ENCODE assay signal across 8 cellular contexts in the genomic region with DNA sequence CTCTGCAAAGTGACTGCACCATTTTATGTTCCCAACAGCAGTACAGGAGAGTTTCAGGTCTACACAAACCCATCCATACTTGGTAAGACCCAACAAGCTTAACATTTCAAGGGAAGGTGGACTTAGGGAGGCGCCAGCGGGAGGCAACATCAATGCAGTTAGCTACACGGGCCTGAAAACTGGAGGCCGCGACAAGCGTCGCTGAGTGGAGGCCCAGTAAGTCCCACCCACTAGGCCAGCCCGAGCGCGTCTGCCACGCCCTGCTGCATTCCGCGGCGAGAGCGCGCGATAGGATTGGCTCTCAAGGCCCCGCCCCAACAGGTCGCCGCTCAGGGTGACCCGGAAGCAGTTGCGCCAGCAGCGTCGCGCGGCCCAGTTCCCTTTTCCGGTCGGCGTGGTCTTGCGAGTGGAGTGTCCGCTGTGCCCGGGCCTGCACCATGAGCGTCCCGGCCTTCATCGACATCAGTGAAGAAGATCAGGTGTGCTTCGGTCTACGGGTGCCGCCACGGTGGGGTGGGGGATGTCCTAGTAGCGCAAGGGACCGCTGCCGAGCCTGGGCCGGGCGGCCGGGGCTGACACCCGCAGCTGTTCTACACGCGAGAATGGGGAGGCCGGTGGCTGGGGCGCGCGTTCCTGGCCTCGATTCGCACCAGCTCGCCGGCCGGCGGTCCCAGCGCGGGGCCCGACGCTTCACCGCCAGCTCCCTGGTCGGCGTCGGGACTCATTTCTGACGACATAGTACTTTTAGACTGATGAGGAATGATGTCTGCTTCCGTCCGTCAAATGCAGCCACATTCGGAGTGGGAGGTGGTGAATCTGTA. TPM values are rescaled to one million over a fixed set of nuclear protein-coding genes. Genes with fewer than 3 reads are reported as not detected.
DNase-seq lines count a peak whose midpoint lies in the region; ATAC-seq and TF ChIP-seq lines count a peak whose summit lies in the region.

A gene (plus strand): TSS at position 381 of the 821 bp plus-strand sequence. CDS start 57 bp downstream, at position 438.

- peak within 1 kb of the TSS; percentile 95 for H3K27ac ChIP-seq in cardiac muscle cell
- H3K27ac ChIP-seq in trophoblast cell (ENCODE audit: low read depth, low read length) = peak within 1 kb of the TSS; percentile 62
- peak within 1 kb of the TSS; percentile 88 to 94 (median 92) for H3K27ac ChIP-seq in transverse colon

- H2AK5ac ChIP-seq in trophoblast cell (ENCODE audit: low read length) = peak within 1 kb of the TSS; percentile 18

- H3K4me1 ChIP-seq in cardiac muscle cell (ENCODE audit: low read depth) (peaks cover 6% of the 10 kb centered on the region), trophoblast cell (ENCODE audit: control insufficient read depth in 1 of 2, insufficient read depth in 2 of 2, low read length in 2 of 2) (peaks cover 0 to 2% of the 10 kb centered on the region in 2 experiments), transverse colon (peaks cover 0 to 23% (median 11%) of the 10 kb centered on the region in 4 donors)

- H3K4me3 ChIP-seq in GM12865 (ENCODE audit: low read depth, low read length) (peak within 1 kb of the TSS; percentile 83), cardiac muscle cell (peak within 1 kb of the TSS; percentile 84), trophoblast cell (ENCODE audit: low read depth, low read length) (peak within 1 kb of the TSS; percentile 99), transverse colon (peak within 1 kb of the TSS; percentile 62 to 96 (median 88))

- DNase-seq in GM12865 (ENCODE audit: low read depth) (peak; percentile 99), NCI-H1417 treated with DMSO at 0.1 percent for 48 hours (lab: John Stamatoyannopoulos, UW) (peak; percentile 63), SW480 (ENCODE audit: low spot score) (peak; percentile 97), cardiac muscle cell (ENCODE audit: low read depth in 1 of 2, low spot score in 1 of 2) (peak; percentile 97 to 98), trophoblast cell (peak; percentile 93 to 97), transverse colon (peak; percentile 97)
- peak; percentile 95 for DNase-seq in activated naive CD8-positive, alpha-beta T cell treated with anti-CD3 and anti-CD28 coated beads, Interleukin-2, amount 50 U/mL, for 24 hours

- H3K14ac ChIP-seq in trophoblast cell (ENCODE audit: low read length) = peak within 1 kb of the TSS; percentile 90

- H3K36me3 Mint-ChIP-seq in activated naive CD8-positive, alpha-beta T cell treated with anti-CD3 and anti-CD28 coated beads, Interleukin-2, amount 50 U/mL, for 24 hours (ENCODE audit: low read depth) = peaks cover 39% of the 10 kb centered on the region

- peak; percentile 82 for TF ChIP-seq POLR2A in transverse colon (IDR thresholded peaks at IDR 0.05)

- H3K27me3 ChIP-seq in cardiac muscle cell (no peaks in the 10 kb centered on the region), trophoblast cell (ENCODE audit: insufficient read depth, low read length) (no peaks in the 10 kb centered on the region), transverse colon (no peaks in the 10 kb centered on the region)

- H3K79me2 ChIP-seq in trophoblast cell (ENCODE audit: control insufficient read depth, insufficient read depth, low read length, poor library complexity) = peaks cover 13% of the 10 kb centered on the region

- H3K4me1 Mint-ChIP-seq in activated naive CD8-positive, alpha-beta T cell treated with anti-CD3 and anti-CD28 coated beads, Interleukin-2, amount 50 U/mL, for 24 hours = peaks cover 42% of the 10 kb centered on the region

- peak within 1 kb of the TSS; percentile 61 for H2BK120ac ChIP-seq in trophoblast cell (ENCODE audit: insufficient read depth, low read length, poor library complexity)

- H3K27me3 Mint-ChIP-seq in activated naive CD8-positive, alpha-beta T cell treated with anti-CD3 and anti-CD28 coated beads, Interleukin-2, amount 50 U/mL, for 24 hours = no peaks in the 10 kb centered on the region

- peak within 1 kb of the TSS; percentile 86 for H2AFZ ChIP-seq in trophoblast cell (ENCODE audit: insufficient read depth, low read length, poor library complexity)

- peak within 1 kb of the TSS; percentile 99 for H3K27ac Mint-ChIP-seq in activated naive CD8-positive, alpha-beta T cell treated with anti-CD3 and anti-CD28 coated beads, Interleukin-2, amount 50 U/mL, for 24 hours

- H2BK12ac ChIP-seq in trophoblast cell (ENCODE audit: low read length) = no peak within 1 kb of the TSS

- no peak within 1 kb of the TSS for H3K23ac ChIP-seq in trophoblast cell (ENCODE audit: low read length)

- peak within 1 kb of the TSS; percentile 69 for H4K91ac ChIP-seq in trophoblast cell (ENCODE audit: low read depth, low read length)

- no peak for TF ChIP-seq EP300 in transverse colon (IDR thresholded peaks at IDR 0.05; ENCODE audit: low read depth)

- peak; percentile 98 for ATAC-seq in HG02763 (IDR thresholded peaks at IDR 0.05; ENCODE audit: unreplicated experiment)
- ATAC-seq in activated naive CD8-positive, alpha-beta T cell treated with anti-CD3 and anti-CD28 coated beads, Interleukin-2, amount 50 U/mL, for 24 hours = peak; percentile 99

- TF ChIP-seq CTCF in GM12865 (IDR thresholded peaks at IDR 0.05; ENCODE audit: insufficient read depth, low read depth, low read length, missing control alignments) (no peak), cardiac muscle cell (IDR thresholded peaks at IDR 0.05; ENCODE audit: low read depth, low read length) (no peak), transverse colon (IDR thresholded peaks at IDR 0.05) (no peak)

- no peaks in the 10 kb centered on the region for H3K9me3 Mint-ChIP-seq in activated naive CD8-positive, alpha-beta T cell treated with anti-CD3 and anti-CD28 coated beads, Interleukin-2, amount 50 U/mL, for 24 hours

- peak within 1 kb of the TSS; percentile 93 for H4K8ac ChIP-seq in trophoblast cell (ENCODE audit: low read depth, low read length)

- peak within 1 kb of the TSS; percentile 92 for H3K9ac ChIP-seq in trophoblast cell (ENCODE audit: low read length)

- no CpG with 5 or more reads among the region's 70 CpGs for WGBS in trophoblast cell (ENCODE audit: extremely low coverage, insufficient coverage, insufficient read length)
- WGBS in transverse colon (ENCODE audit: low coverage in 1 of 2), 2 donors = 0% methylated on average over 56 of the region's 70 CpGs; no CpG with 5 or more reads in 1 of the 2 donors

- peak within 1 kb of the TSS; percentile 78 for H3K4ac ChIP-seq in trophoblast cell (ENCODE audit: low read depth, low read length)

- peak within 1 kb of the TSS; percentile 69 for H3K4me2 ChIP-seq in trophoblast cell (ENCODE audit: low read length)

- in situ Hi-C loops in transverse colon (cut with MboI; ENCODE audit: low pct_ligation_motif_present in 1 of 4, low pct_unique_long_range_greater_than_20kb in 1 of 4, low sequenced_read_pairs in 3 of 4) = no loop called here

- peaks cover 3% of the 10 kb centered on the region for H3K79me1 ChIP-seq in trophoblast cell (ENCODE audit: low read length)

- intact Hi-C loops in transverse colon (cut with DNase I; ENCODE audit: low total_unique reads) = no loop called here

- H3K9me3 ChIP-seq in cardiac muscle cell (ENCODE audit: low read depth) (no peaks in the 10 kb centered on the region), trophoblast cell (ENCODE audit: insufficient read depth, low read depth, low read length) (no peaks in the 10 kb centered on the region), transverse colon (no peaks in the 10 kb centered on the region)

- peak within 1 kb of the TSS; percentile 42 for H2BK5ac ChIP-seq in trophoblast cell (ENCODE audit: low read depth, low read length, poor library complexity)

- H3K36me3 ChIP-seq in cardiac muscle cell = no peaks in the 10 kb centered on the region
- peaks cover 2% of the 10 kb centered on the region in 2 experiments for H3K36me3 ChIP-seq in trophoblast cell (ENCODE audit: control insufficient read depth in 1 of 2, insufficient read depth in 2 of 2, low read length in 2 of 2)
- H3K36me3 ChIP-seq in transverse colon = peaks cover 0 to 2% (median 0%) of the 10 kb centered on the region in 4 donors

- peak within 1 kb of the TSS; percentile 83 for H3K18ac ChIP-seq in trophoblast cell (ENCODE audit: low read length)

- H3K4me3 Mint-ChIP-seq in activated naive CD8-positive, alpha-beta T cell treated with anti-CD3 and anti-CD28 coated beads, Interleukin-2, amount 50 U/mL, for 24 hours = peak within 1 kb of the TSS; percentile 98

- H4K12ac ChIP-seq in trophoblast cell (ENCODE audit: low read depth, low read length) = peak within 1 kb of the TSS; percentile 94

RNA-seq across cellular contexts. Expression of the gene that starts here (rescaled TPM):
- total RNA-seq in cardiac muscle cell (530 and 587 TPM in 2 replicates), transverse colon (100 to 1,000 TPM in 2 of 4 donors, 10 to 100 TPM in 2; 34.4 to 235 (median 147) TPM)
- 343 and 356 TPM in 2 replicates for polyA plus RNA-seq in cardiac muscle cell
- 364 and 368 TPM in 2 replicates for polyA plus RNA-seq in trophoblast cell (2013)

Comparison
In these comparisons a context has a peak if more than half of its experiments do, and no peak if none do; other contexts are left out.
1. Peak in every context shown above with its lines: DNase-seq, ATAC-seq, H3K4me3 ChIP-seq and H3K27ac ChIP-seq.